ENCODE assay signal across 9 cellular contexts in the genomic region with DNA sequence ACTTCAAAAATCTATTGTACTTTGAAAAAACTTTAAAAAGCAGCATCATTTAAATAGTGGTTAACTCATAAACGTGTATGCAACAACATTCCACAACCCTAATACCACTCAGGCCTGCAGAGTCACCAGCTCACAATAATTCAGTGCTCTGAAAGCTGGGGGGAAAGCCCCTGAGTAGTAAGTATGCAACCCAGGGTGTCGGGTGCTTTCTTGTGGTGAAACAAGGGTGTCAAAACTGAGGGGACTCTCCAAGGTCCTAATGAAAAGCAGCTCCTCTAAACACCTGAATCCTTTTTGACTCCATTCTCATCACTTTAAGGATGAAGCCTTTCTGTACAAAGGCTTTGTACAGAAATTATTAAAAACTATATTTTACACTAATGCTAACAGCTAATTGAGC. TPM values are rescaled to one million over a fixed set of nuclear protein-coding genes. Genes with fewer than 3 reads are reported as not detected.
DNase-seq lines count a peak whose midpoint lies in the region; ATAC-seq and TF ChIP-seq lines count a peak whose summit lies in the region.
"Had no signal": no experiment of that assay in that cellular context is flagged by ENCODE, and none has a peak within 500 bp of the region (broad histone marks: within the 10 kb centered on the region; RNA-seq: fewer than 3 reads in every experiment).

No MANE protein-coding gene starts in this region.

- no peak overlapping the region for H3K27ac Mint-ChIP-seq in activated CD4-positive, alpha-beta memory T cell treated with anti-CD3 and anti-CD28 coated beads, Interleukin-2, amount 10 ng/mL, durations not matched to agents 7 days and 5 days
- H3K27ac Mint-ChIP-seq: dendritic cell treated with granulocyte-macrophage colony-stimulating factor and Interleukin-4, amounts not matched to agents 40 ng/mL and 50 ng/mL, for 4 days had no signal

- TF ChIP-seq CTCF in foreskin fibroblast (IDR thresholded peaks at IDR 0.05; ENCODE audit: low read depth, low read length) = no peak

- POLR2A ChIA-PET in activated CD4-positive, alpha-beta memory T cell treated with anti-CD3 and anti-CD28 coated beads, Interleukin-2, amount 10 ng/mL, durations not matched to agents 7 days and 5 days (lab: Charles Lee) = interaction anchor here (0.6 to 1.2 kb wide), 4 partner anchors 33 to 139 kb away, joined by 3 to 6 read pairs (median 3); a partner anchor contains a TSS

- H3K4me3 Mint-ChIP-seq in activated CD4-positive, alpha-beta memory T cell treated with anti-CD3 and anti-CD28 coated beads, Interleukin-2, amount 10 ng/mL, durations not matched to agents 7 days and 5 days = no peak overlapping the region
- H3K4me3 Mint-ChIP-seq: dendritic cell treated with granulocyte-macrophage colony-stimulating factor and Interleukin-4, amounts not matched to agents 40 ng/mL and 50 ng/mL, for 4 days had no signal

- H3K4me3 ChIP-seq in foreskin fibroblast (ENCODE audit: low read depth in 1 of 2, low read length in 2 of 2) = no peak overlapping the region

- H3K27me3 Mint-ChIP-seq in activated CD4-positive, alpha-beta memory T cell treated with anti-CD3 and anti-CD28 coated beads, Interleukin-2, amount 10 ng/mL, durations not matched to agents 7 days and 5 days = no peaks in the 10 kb centered on the region
- H3K27me3 Mint-ChIP-seq: dendritic cell treated with granulocyte-macrophage colony-stimulating factor and Interleukin-4, amounts not matched to agents 40 ng/mL and 50 ng/mL, for 4 days had no signal

- CTCF ChIA-PET in activated CD4-positive, alpha-beta memory T cell treated with anti-CD3 and anti-CD28 coated beads, Interleukin-2, amount 10 ng/mL, durations not matched to agents 7 days and 5 days (lab: Charles Lee) = interaction anchor here (1.5 kb wide), 1 partner anchor 41 kb away, joined by 4 read pairs; no protein-coding TSS in a partner anchor

- peak; percentile 42 for DNase-seq in activated CD4-positive, alpha-beta memory T cell treated with anti-CD3 and anti-CD28 coated beads, Interleukin-2, amount 10 ng/mL, durations not matched to agents 7 days and 5 days
- DNase-seq in stimulated activated CD4-positive, alpha-beta T cell treated with anti-CD3 and anti-CD28 coated beads, Interleukin-2, amount 100 ng/mL, for 48 hours = peak; percentile 46
- DNase-seq in amniotic stem cell (lab: John Stamatoyannopoulos, UW) (no peak), foreskin fibroblast (no peak), SKM-1 treated with dmso at 0.1 percent for 144 hours (lab: John Stamatoyannopoulos, UW; ENCODE audit: unreplicated experiment) (no peak), hypothalamus (lab: John Stamatoyannopoulos, UW) (no peak)

- peak; percentile 95 for ATAC-seq in GM18867 (IDR thresholded peaks at IDR 0.05; ENCODE audit: unreplicated experiment)
- ATAC-seq in HG03039 (IDR thresholded peaks at IDR 0.05; ENCODE audit: unreplicated experiment) = peak; percentile 97

- no peaks in the 10 kb centered on the region for H3K9me3 Mint-ChIP-seq in activated CD4-positive, alpha-beta memory T cell treated with anti-CD3 and anti-CD28 coated beads, Interleukin-2, amount 10 ng/mL, durations not matched to agents 7 days and 5 days
- H3K9me3 Mint-ChIP-seq: dendritic cell treated with granulocyte-macrophage colony-stimulating factor and Interleukin-4, amounts not matched to agents 40 ng/mL and 50 ng/mL, for 4 days had no signal

- peaks cover 60% of the 10 kb centered on the region for H3K36me3 Mint-ChIP-seq in activated CD4-positive, alpha-beta memory T cell treated with anti-CD3 and anti-CD28 coated beads, Interleukin-2, amount 10 ng/mL, durations not matched to agents 7 days and 5 days (ENCODE audit: low read depth)

- H3K4me1 Mint-ChIP-seq in activated CD4-positive, alpha-beta memory T cell treated with anti-CD3 and anti-CD28 coated beads, Interleukin-2, amount 10 ng/mL, durations not matched to agents 7 days and 5 days = peaks cover 15% of the 10 kb centered on the region

RNA-seq across cellular contexts. Expression of a gene that starts 33.7 kb away (rescaled TPM):
- total RNA-seq in activated CD4-positive, alpha-beta memory T cell treated with anti-CD3 and anti-CD28 coated beads, Interleukin-2, amount 10 ng/mL, durations not matched to agents 7 days and 5 days = 10 to 100 TPM; 85.7 to 87.5 TPM

RNA-seq across cellular contexts. Expression of a gene that starts 34.2 kb away (rescaled TPM):
- total RNA-seq in activated CD4-positive, alpha-beta memory T cell treated with anti-CD3 and anti-CD28 coated beads, Interleukin-2, amount 10 ng/mL, durations not matched to agents 7 days and 5 days = 10 to 100 TPM; 44.8 to 45.8 TPM

RNA-seq across cellular contexts. Expression of a gene that starts 42.2 kb away (rescaled TPM):
- total RNA-seq in activated CD4-positive, alpha-beta memory T cell treated with anti-CD3 and anti-CD28 coated beads, Interleukin-2, amount 10 ng/mL, durations not matched to agents 7 days and 5 days = 10 to 100 TPM; 33.6 to 35.7 TPM

RNA-seq across cellular contexts. Expression of a gene that starts 50.4 kb away (rescaled TPM):
- total RNA-seq in activated CD4-positive, alpha-beta memory T cell treated with anti-CD3 and anti-CD28 coated beads, Interleukin-2, amount 10 ng/mL, durations not matched to agents 7 days and 5 days = 10 to 100 TPM; 40.1 to 41.1 TPM

Comparison
In these comparisons a context has a peak if more than half of its experiments do, and no peak if none do; other contexts are left out.
1. DNase-seq: peak in activated CD4-positive, alpha-beta memory T cell treated with anti-CD3 and anti-CD28 coated beads, Interleukin-2, amount 10 ng/mL, durations not matched to agents 7 days and 5 days (single experiment) and stimulated activated CD4-positive, alpha-beta T cell treated with anti-CD3 and anti-CD28 coated beads, Interleukin-2, amount 100 ng/mL, for 48 hours (2 of 2); none in amniotic stem cell (single experiment), foreskin fibroblast (0 of 2), SKM-1 treated with dmso at 0.1 percent for 144 hours (single experiment) and hypothalamus (0 of 51).